Comparison of ENCODE assay signal across 8 cellular contexts in genomic region chr11:61967924-61968757, GRCh38. TPM values are rescaled to one million over a fixed set of nuclear protein-coding genes. Genes with fewer than 3 reads are reported as not detected.
DNase-seq lines count a peak whose midpoint lies in the region; ATAC-seq and TF ChIP-seq lines count a peak whose summit lies in the region.

No MANE protein-coding gene starts in this region.

- H3K36me3 ChIP-seq in ovary = no peaks in the 10 kb centered on the region

- intact Hi-C loops in ovary (cut with DNase I) = no loop called here

- peaks cover 28% of the 10 kb centered on the region for H3K4me1 ChIP-seq in ovary (ENCODE audit: insufficient read depth)

- no peak for TF ChIP-seq POLR2A in ovary (IDR thresholded peaks at IDR 0.05)

- H3K27ac ChIP-seq in ovary = peak overlapping the region; percentile 89 to 98

- H3K4me3 Mint-ChIP-seq in glutamatergic neuron (ENCODE audit: unreplicated experiment) = peak overlapping the region; percentile 85

- DNase-seq in NCI-H2081 (lab: John Stamatoyannopoulos, UW) = peak; percentile 49 to 54
- DNase-seq in NCI-H2081 treated with DMSO at 0.1 percent for 48 hours (lab: John Stamatoyannopoulos, UW) = no peak
- DNase-seq in NOMO-1 treated with DMSO at 0.1 percent for 48 hours (lab: John Stamatoyannopoulos, UW; ENCODE audit: unreplicated experiment) = peak; percentile 36
- DNase-seq in activated gamma-delta T cell treated with anti-CD3 and anti-CD28 coated beads, Interleukin-2, amount 50 U/mL, for 16 hours (ENCODE audit: low read depth) = peak; percentile 6
- DNase-seq in glutamatergic neuron = peak; percentile 38
- peak in 4 of 5 donors; percentile 32 to 66 (median 60) for DNase-seq in ovary
- DNase-seq in HK-2 (ENCODE audit: unreplicated experiment) = no peak

- H3K9me3 ChIP-seq in ovary = no peaks in the 10 kb centered on the region

- no peaks in the 10 kb centered on the region for H3K27me3 ChIP-seq in ovary

- peaks cover 7% of the 10 kb centered on the region for H3K27me3 Mint-ChIP-seq in glutamatergic neuron (ENCODE audit: unreplicated experiment)

- H3K4me1 Mint-ChIP-seq in glutamatergic neuron (ENCODE audit: low read depth, unreplicated experiment) = peaks cover 19% of the 10 kb centered on the region

- H3K9me3 Mint-ChIP-seq in glutamatergic neuron (ENCODE audit: unreplicated experiment) = peaks cover 8% of the 10 kb centered on the region

- TF ChIP-seq EP300 in ovary (IDR thresholded peaks at IDR 0.05) = no peak

- WGBS in ovary, 3 donors = 11 to 17% (median 12%) methylated on average over 46 to 53 of the region's 53 CpGs

- TF ChIP-seq CTCF in glutamatergic neuron (IDR thresholded peaks at IDR 0.05; ENCODE audit: partially characterized antibody, unreplicated experiment) (no peak), ovary (IDR thresholded peaks at IDR 0.05) (no peak)

- peak; percentile 15 for ATAC-seq in HG03064 (IDR thresholded peaks at IDR 0.05; ENCODE audit: low read depth, unreplicated experiment)

- peak overlapping the region; percentile 96 for H3K27ac Mint-ChIP-seq in glutamatergic neuron (ENCODE audit: unreplicated experiment)

- H3K36me3 Mint-ChIP-seq in glutamatergic neuron (ENCODE audit: unreplicated experiment) = peaks cover 10% of the 10 kb centered on the region

- peak overlapping the region; percentile 71 for H3K4me3 ChIP-seq in ovary

RNA-seq across cellular contexts. Expression of gene FTH1, which starts 0.7 kb away (rescaled TPM):
- 885 TPM for total RNA-seq in glutamatergic neuron (ENCODE audit: unreplicated experiment)
- total RNA-seq in ovary = 1,000 to 10,000 TPM; 1,118 to 2,442 (median 2,118) TPM
- polyA plus RNA-seq in ovary = 1,000 to 10,000 TPM; 2,228 to 5,649 TPM

RNA-seq across cellular contexts. Expression of gene BEST1, which starts 18.0 kb away (rescaled TPM):
- total RNA-seq in glutamatergic neuron (ENCODE audit: unreplicated experiment) (4.6 TPM), ovary (10 to 100 TPM in 1 of 7 donors, 1 to 10 TPM in 6; 1.0 to 17.8 (median 6.1) TPM)
- polyA plus RNA-seq in ovary = 1 to 10 TPM; 3.5 to 4.0 TPM

RNA-seq across cellular contexts. Expression of gene RAB3IL1, which starts 50.8 kb away (rescaled TPM):
- 1.3 TPM for total RNA-seq in glutamatergic neuron (ENCODE audit: unreplicated experiment)
- total RNA-seq in ovary = 10 to 100 TPM; 14.1 to 90.0 (median 53.8) TPM
- polyA plus RNA-seq in ovary = 10 to 100 TPM in 1 of 2 donors, 1 to 10 TPM in 1; 4.5 to 42.8 TPM

Comparison
In these comparisons a context has a peak if more than half of its experiments do, and no peak if none do; other contexts are left out.
1. DNase-seq: peak in NCI-H2081 (2 of 2), NOMO-1 treated with DMSO at 0.1 percent for 48 hours (single experiment), activated gamma-delta T cell treated with anti-CD3 and anti-CD28 coated beads, Interleukin-2, amount 50 U/mL, for 16 hours (single experiment), glutamatergic neuron (single experiment) and ovary (4 of 5); none in NCI-H2081 treated with DMSO at 0.1 percent for 48 hours (single experiment) and HK-2 (single experiment).